1 cellular context compared by ENCODE assay signal in genomic region chr17:6492892-6493674, GRCh38.
TF ChIP-seq lines count a peak whose summit lies in the region.

No MANE protein-coding gene starts in this region.

TF ChIP-seq in HCT116, 20 proteins besides CTCF, POLR2A, EP300 and RAD21:
- TF ChIP-seq ZNF274 (IDR thresholded peaks at IDR 0.05; ENCODE audit: low read depth, low read length), result no peak
- no peak for TF ChIP-seq SRF (IDR thresholded peaks at IDR 0.05; ENCODE audit: low read depth)
- peak; percentile 22 for TF ChIP-seq TCF7L2 (IDR thresholded peaks at IDR 0.05; ENCODE audit: borderline replicate concordance, extremely low read depth, insufficient read depth, insufficient read length)
- no peak for TF ChIP-seq CBX3 (IDR thresholded peaks at IDR 0.05; ENCODE audit: low read depth)
